8 cellular contexts compared by ENCODE assay signal in the genomic region with DNA sequence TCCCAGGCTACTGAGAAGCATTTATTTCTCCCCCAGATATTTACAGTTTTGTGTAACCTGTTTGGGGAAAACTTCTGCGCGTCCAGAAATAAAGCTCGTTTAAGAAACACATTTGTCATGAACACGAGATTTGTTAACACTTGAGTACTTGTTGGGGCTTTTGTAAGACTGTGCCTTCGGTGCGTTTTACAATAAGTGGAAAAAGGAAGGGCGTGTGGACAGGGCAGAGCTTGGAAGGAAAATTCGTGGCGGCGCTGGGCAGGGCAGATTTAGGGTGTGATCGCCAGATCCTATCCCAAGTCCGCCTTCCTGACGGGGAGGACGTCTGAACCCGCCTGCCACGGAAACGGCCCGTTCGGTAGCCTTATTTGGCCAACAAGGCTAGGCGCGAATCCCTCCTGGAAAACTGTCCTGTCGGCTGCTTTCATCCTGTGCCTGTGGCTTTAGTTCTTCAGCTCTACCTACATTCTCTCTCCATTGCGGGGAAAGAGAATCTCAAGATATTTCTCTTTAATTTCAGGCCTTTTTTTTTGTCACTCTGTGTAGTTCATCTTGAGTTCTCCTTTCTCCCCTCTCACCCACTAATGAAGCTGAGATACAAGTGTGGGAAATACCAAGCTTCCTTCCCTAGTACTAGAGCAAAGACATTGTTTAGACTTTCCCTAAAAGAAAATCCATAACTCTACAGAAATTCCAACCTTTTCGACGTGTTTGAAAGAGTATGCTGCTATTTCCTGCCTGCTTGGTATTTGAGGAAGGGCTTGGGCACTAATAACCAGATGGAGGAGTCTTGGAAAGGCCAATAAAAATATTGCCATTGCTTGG.
DNase-seq lines count a peak whose midpoint lies in the region; ATAC-seq and TF ChIP-seq lines count a peak whose summit lies in the region.

No MANE protein-coding gene starts in this region.

- POLR2A ChIA-PET in AG04449 (lab: Yijun Ruan, JAX), result interaction anchor here (1.0 to 1.5 kb wide), 2 partner anchors 8 to 43 kb away, joined by 3 read pairs; no protein-coding TSS in a partner anchor

- H3K27ac ChIP-seq in SK-N-MC (peak overlapping the region; percentile 90), brain microvascular endothelial cell (peak overlapping the region; percentile 94), iPS DF 6.9 (ENCODE audit: low read length) (no peak overlapping the region)

- H3K27me3 ChIP-seq in brain microvascular endothelial cell (replicated peaks) (no peaks in the 10 kb centered on the region), iPS DF 6.9 (ENCODE audit: control insufficient read depth, insufficient read depth, low read length) (no peaks in the 10 kb centered on the region)

- ATAC-seq in GM18502 (IDR thresholded peaks at IDR 0.05; ENCODE audit: poor library complexity, unreplicated experiment), result peak; percentile 20
- ATAC-seq in HG03460 (IDR thresholded peaks at IDR 0.05; ENCODE audit: unreplicated experiment), result peak; percentile 24
- ATAC-seq in HG03280 (IDR thresholded peaks at IDR 0.05; ENCODE audit: unreplicated experiment), result no peak

- H3K4me3 ChIP-seq in AG04449 (ENCODE audit: low read depth, low read length), result peak overlapping the region; percentile 88
- H3K4me3 ChIP-seq in SK-N-MC, result peak overlapping the region; percentile 86
- peak overlapping the region; percentile 82 for H3K4me3 ChIP-seq in brain microvascular endothelial cell (ENCODE audit: low read depth, low read length)
- peak overlapping the region; percentile 89; the same call in 1 of the 2 replicates for H3K4me3 ChIP-seq in iPS DF 6.9 (ENCODE audit: low read length)

- H3K36me3 ChIP-seq in SK-N-MC (ENCODE audit: insufficient read depth, low read length) (peaks cover 3% of the 10 kb centered on the region; the same call in 1 of the 2 replicates), brain microvascular endothelial cell (replicated peaks) (peaks cover 22% of the 10 kb centered on the region), iPS DF 6.9 (ENCODE audit: control insufficient read depth, insufficient read depth, low read length) (no peaks in the 10 kb centered on the region)

- no peaks in the 10 kb centered on the region for H3K9me3 ChIP-seq in SK-N-MC (ENCODE audit: low read depth, low read length)
- H3K9me3 ChIP-seq in iPS DF 6.9 (ENCODE audit: control insufficient read depth, insufficient read depth, low read length), result no peaks in the 10 kb centered on the region

- CTCF ChIA-PET in AG04449 (lab: Yijun Ruan, JAX), result interaction anchor here (0.8 to 2.6 kb wide), 7 partner anchors 39 to 271 kb away, joined by 3 to 19 read pairs (median 3); no protein-coding TSS in a partner anchor

- TF ChIP-seq CTCF in AG04449 (IDR thresholded peaks at IDR 0.05; ENCODE audit: insufficient read depth, low read length, missing control alignments), result no peak
- no peak for TF ChIP-seq CTCF in brain microvascular endothelial cell (IDR thresholded peaks at IDR 0.05; ENCODE audit: low read depth, low read length, missing control alignments)

- in situ Hi-C loops in brain microvascular endothelial cell (cut with HindIII; ENCODE audit: low pct_ligation_motif_present, low sequenced_read_pairs), result no loop called here

- DNase-seq in AG04449 (ENCODE audit: low read depth, low spot score), result no peak
- DNase-seq in SK-N-MC (ENCODE audit: low read depth, low spot score), result no peak
- peak; percentile 63 for DNase-seq in brain microvascular endothelial cell
- DNase-seq in iPS DF 6.9 (ENCODE audit: low read depth, low spot score), result no peak
- peak; percentile 39 for DNase-seq in putamen (ENCODE audit: low spot score)

- peaks cover 2% of the 10 kb centered on the region; the same call in 1 of the 2 replicates for H3K4me1 ChIP-seq in iPS DF 6.9 (ENCODE audit: control insufficient read depth, insufficient read depth, low read length)

- peak overlapping the region; percentile 85 for H3K9ac ChIP-seq in SK-N-MC (ENCODE audit: insufficient read length)

- no CpG with 5 or more reads among the region's 25 CpGs for WGBS in iPS DF 6.9 (ENCODE audit: insufficient coverage, insufficient read length)

Comparison
In these comparisons a context has a peak if more than half of its experiments do, and no peak if none do; other contexts are left out.
1. DNase-seq: peak in brain microvascular endothelial cell (single experiment) and putamen (single experiment); none in AG04449 (single experiment), SK-N-MC (single experiment) and iPS DF 6.9 (single experiment).
2. Peak in every context shown above with its lines, with median percentiles within 50 percentile points of each other: H3K4me3 ChIP-seq.